Comparison of ENCODE assay signal across 1 cellular context in the genomic region with DNA sequence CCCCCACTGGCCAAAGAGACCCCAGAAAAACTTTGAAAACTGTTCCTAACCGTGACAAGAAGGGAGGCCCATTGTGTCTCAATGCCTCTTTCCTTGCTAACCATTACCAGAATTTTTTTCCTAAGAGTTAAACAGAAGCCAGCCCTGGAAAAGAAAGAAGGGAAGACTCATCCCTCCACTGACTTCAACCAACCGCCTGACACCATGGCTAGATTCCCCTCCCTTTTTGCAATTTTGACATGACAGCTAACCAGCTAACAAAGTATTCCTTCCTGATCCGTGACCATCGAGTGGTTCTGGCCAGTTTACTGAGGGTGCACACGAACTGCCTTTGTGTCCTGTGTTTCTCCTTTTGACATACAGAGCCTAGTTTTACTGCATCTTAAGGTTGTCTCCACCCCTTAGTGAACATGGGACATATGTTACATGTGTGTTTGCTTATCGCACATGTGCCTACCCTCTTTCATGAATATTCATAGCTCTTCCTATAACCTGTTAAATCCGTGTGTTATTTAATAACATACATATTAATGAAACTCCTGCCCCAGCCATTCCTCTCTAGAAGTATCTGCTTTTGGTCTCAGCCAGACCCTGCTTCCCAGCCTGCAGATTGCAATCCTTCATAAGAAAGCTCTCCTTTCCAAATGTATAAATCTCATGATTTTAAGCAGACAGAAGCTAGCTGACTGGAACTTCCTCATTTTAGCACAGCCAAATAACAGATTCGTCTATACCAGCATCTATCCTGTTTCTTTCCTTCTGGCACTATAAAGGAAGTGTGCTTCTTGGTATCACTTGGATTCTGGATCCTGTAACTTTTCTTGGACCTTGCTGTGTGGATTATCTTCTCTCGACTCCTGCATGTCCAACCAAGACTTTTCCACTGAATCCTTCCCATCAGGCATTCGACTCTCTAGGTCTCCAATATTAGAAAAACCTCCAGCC.
TF ChIP-seq lines count a peak whose summit lies in the region.

No MANE protein-coding gene starts in this region.

TF ChIP-seq in GM12878, 131 proteins besides CTCF, POLR2A, EP300 and RAD21:
- TF ChIP-seq SPI1 (IDR thresholded peaks at IDR 0.05; ENCODE audit: borderline replicate concordance, insufficient read depth, low read depth, low read length) (0 out of 2 replicates have a peak, but pooled peaks have one; percentile 7), MYC (IDR thresholded peaks at IDR 0.05; ENCODE audit: insufficient read depth, insufficient read length, insufficient replicate concordance, low read length, severe bottlenecking) (no peak), ZSCAN29 (IDR thresholded peaks at IDR 0.05) (peak; percentile 92), ESRRA (IDR thresholded peaks at IDR 0.05; ENCODE audit: low read length) (no peak)
